ENCODE assay signal across 23 cellular contexts in genomic region chr14:102493096-102493495, GRCh38.
"Had no signal": no experiment of that assay in that cellular context is flagged by ENCODE, and none has a peak within 500 bp of the region (broad histone marks: within the 10 kb centered on the region; RNA-seq: fewer than 3 reads in every experiment).

No MANE protein-coding gene starts in this region.

- H3K27me3 Mint-ChIP-seq: activated CD4-positive, alpha-beta T cell treated with anti-CD3 and anti-CD28 coated beads, Interleukin-2, amount 10 ng/mL, durations not matched to agents 7 days and 5 days; activated CD8-positive, alpha-beta memory T cell treated with anti-CD3 and anti-CD28 coated beads, Interleukin-2, amount 10 ng/mL, durations not matched to agents 7 days and 5 days; activated CD8-positive, alpha-beta T cell treated with anti-CD3 and anti-CD28 coated beads for 36 hours; central memory CD8-positive, alpha-beta T cell; stimulated activated naive CD8-positive, alpha-beta T cell treated with anti-CD3 and anti-CD28 coated beads, Interleukin-15, amount 100 ng/mL, for 72 hours; T-cell had no signal

- H3K4me3 ChIP-seq: coronary artery, hepatocyte, SJCRH30, suprapubic skin had no signal

- ATAC-seq: activated CD8-positive, alpha-beta memory T cell treated with anti-CD3 and anti-CD28 coated beads, Interleukin-2, amount 10 ng/mL, durations not matched to agents 7 days and 5 days; activated CD8-positive, alpha-beta T cell treated with anti-CD3 and anti-CD28 coated beads for 36 hours; right cardiac atrium; stimulated activated effector memory CD8-positive, alpha-beta T cell treated with anti-CD3 and anti-CD28 coated beads, Interleukin-12 subunit alpha, Interleukin-12 subunit beta, amount 100 ng/mL, for 72 hours; stimulated activated naive CD8-positive, alpha-beta T cell treated with anti-CD3 and anti-CD28 coated beads, Interleukin-15, amount 100 ng/mL, for 72 hours; T-cell had no signal

- H3K27me3 ChIP-seq: brain microvascular endothelial cell, hepatocyte, SJCRH30, suprapubic skin had no signal

- H3K36me3 ChIP-seq: SJCRH30, WERI-Rb-1 had no signal

- H3K27ac Mint-ChIP-seq: activated CD4-positive, alpha-beta T cell treated with anti-CD3 and anti-CD28 coated beads, Interleukin-2, amount 10 ng/mL, durations not matched to agents 7 days and 5 days; activated CD8-positive, alpha-beta memory T cell treated with anti-CD3 and anti-CD28 coated beads, Interleukin-2, amount 10 ng/mL, durations not matched to agents 7 days and 5 days; activated CD8-positive, alpha-beta T cell treated with anti-CD3 and anti-CD28 coated beads for 36 hours; immature natural killer cell; stimulated activated effector memory CD8-positive, alpha-beta T cell treated with anti-CD3 and anti-CD28 coated beads, Interleukin-12 subunit alpha, Interleukin-12 subunit beta, amount 100 ng/mL, for 72 hours; stimulated activated naive CD8-positive, alpha-beta T cell treated with anti-CD3 and anti-CD28 coated beads, Interleukin-15, amount 100 ng/mL, for 72 hours; T-cell had no signal

- DNase-seq: activated CD4-positive, alpha-beta T cell treated with anti-CD3 and anti-CD28 coated beads, Interleukin-2, amount 10 ng/mL, durations not matched to agents 7 days and 5 days; activated CD4-positive, CD25-positive, alpha-beta regulatory T cell treated with anti-CD3 and anti-CD28 coated beads, Interleukin-2, amount 50 U/mL, for 72 hours; activated CD8-positive, alpha-beta memory T cell treated with anti-CD3 and anti-CD28 coated beads, Interleukin-2, amount 10 ng/mL, durations not matched to agents 7 days and 5 days; activated CD8-positive, alpha-beta T cell treated with anti-CD3 and anti-CD28 coated beads for 36 hours; activated gamma-delta T cell; activated naive CD4-positive, alpha-beta T cell treated with anti-CD3 and anti-CD28 coated beads, Interleukin-2, amount 50 U/mL, for 16 hours; activated T-cell treated with anti-CD3 and anti-CD28 coated beads for 4 hours; brain microvascular endothelial cell; immature natural killer cell; kidney glomerular epithelial cell; mesenchymal stem cell; SJCRH30; stimulated activated CD4-positive, alpha-beta T cell treated with anti-CD3 and anti-CD28 coated beads, Interleukin-2, amount 100 ng/mL, for 24 hours; stimulated activated naive CD8-positive, alpha-beta T cell treated with anti-CD3 and anti-CD28 coated beads, Interleukin-15, amount 100 ng/mL, for 72 hours; T-cell; trophoblast cell; WERI-Rb-1 had no signal

- H3K9me3 Mint-ChIP-seq: activated CD4-positive, alpha-beta T cell treated with anti-CD3 and anti-CD28 coated beads, Interleukin-2, amount 10 ng/mL, durations not matched to agents 7 days and 5 days; activated CD8-positive, alpha-beta T cell treated with anti-CD3 and anti-CD28 coated beads for 36 hours; central memory CD8-positive, alpha-beta T cell; immature natural killer cell; stimulated activated effector memory CD8-positive, alpha-beta T cell treated with anti-CD3 and anti-CD28 coated beads, Interleukin-12 subunit alpha, Interleukin-12 subunit beta, amount 100 ng/mL, for 72 hours; stimulated activated naive CD8-positive, alpha-beta T cell treated with anti-CD3 and anti-CD28 coated beads, Interleukin-15, amount 100 ng/mL, for 72 hours; T-cell had no signal

- H3K36me3 Mint-ChIP-seq: immature natural killer cell had no signal

- H3K9me3 ChIP-seq: SJCRH30, suprapubic skin had no signal

- H3K27ac ChIP-seq: brain microvascular endothelial cell, coronary artery, hepatocyte, SJCRH30, suprapubic skin, WERI-Rb-1 had no signal

- H3K4me3 Mint-ChIP-seq: activated CD4-positive, alpha-beta T cell treated with anti-CD3 and anti-CD28 coated beads, Interleukin-2, amount 10 ng/mL, durations not matched to agents 7 days and 5 days; activated CD8-positive, alpha-beta memory T cell treated with anti-CD3 and anti-CD28 coated beads, Interleukin-2, amount 10 ng/mL, durations not matched to agents 7 days and 5 days; activated CD8-positive, alpha-beta T cell treated with anti-CD3 and anti-CD28 coated beads for 36 hours; central memory CD8-positive, alpha-beta T cell; immature natural killer cell; stimulated activated effector memory CD8-positive, alpha-beta T cell treated with anti-CD3 and anti-CD28 coated beads, Interleukin-12 subunit alpha, Interleukin-12 subunit beta, amount 100 ng/mL, for 72 hours; stimulated activated naive CD8-positive, alpha-beta T cell treated with anti-CD3 and anti-CD28 coated beads, Interleukin-15, amount 100 ng/mL, for 72 hours; T-cell had no signal

- H3K4me1 Mint-ChIP-seq: activated CD4-positive, alpha-beta T cell treated with anti-CD3 and anti-CD28 coated beads, Interleukin-2, amount 10 ng/mL, durations not matched to agents 7 days and 5 days; activated CD8-positive, alpha-beta memory T cell treated with anti-CD3 and anti-CD28 coated beads, Interleukin-2, amount 10 ng/mL, durations not matched to agents 7 days and 5 days; central memory CD8-positive, alpha-beta T cell; immature natural killer cell; stimulated activated effector memory CD8-positive, alpha-beta T cell treated with anti-CD3 and anti-CD28 coated beads, Interleukin-12 subunit alpha, Interleukin-12 subunit beta, amount 100 ng/mL, for 72 hours; stimulated activated naive CD8-positive, alpha-beta T cell treated with anti-CD3 and anti-CD28 coated beads, Interleukin-15, amount 100 ng/mL, for 72 hours; T-cell had no signal

- H3K4me1 ChIP-seq: SJCRH30, suprapubic skin had no signal
